17 cellular contexts compared by ENCODE assay signal in the genomic region with DNA sequence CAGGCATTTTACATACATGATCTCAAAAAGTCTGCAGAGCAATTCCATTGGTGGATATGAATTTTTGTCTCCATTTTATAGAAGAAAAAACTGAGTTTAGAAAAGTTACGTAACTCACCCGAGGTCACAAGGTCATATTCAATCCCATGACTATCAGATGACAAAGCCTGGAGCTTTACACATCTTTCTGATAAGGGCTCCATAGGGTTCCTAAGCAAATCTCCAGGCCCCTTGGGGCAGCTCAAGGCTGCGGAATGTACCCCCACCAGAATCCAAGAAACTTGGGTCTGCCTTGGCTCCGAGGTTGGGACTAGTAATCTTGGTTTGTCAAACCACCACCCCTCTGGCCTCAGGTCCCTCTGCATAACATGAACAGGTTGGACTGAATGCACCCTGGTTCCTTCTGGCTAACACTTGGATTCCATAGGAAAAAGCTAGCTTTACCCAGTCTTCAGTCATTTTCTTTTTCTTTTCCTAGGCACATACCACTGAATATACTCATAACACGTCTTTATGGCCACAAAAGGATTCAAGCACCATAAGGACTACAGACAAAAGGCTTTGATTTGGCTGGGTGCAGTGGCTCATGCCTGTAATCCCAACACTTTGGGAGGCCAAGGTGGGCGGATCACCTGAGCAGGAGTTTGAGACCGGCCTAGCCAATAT. TPM values are rescaled to one million over a fixed set of nuclear protein-coding genes. Genes with fewer than 3 reads are reported as not detected.
DNase-seq lines count a peak whose midpoint lies in the region; ATAC-seq and TF ChIP-seq lines count a peak whose summit lies in the region.
"Had no signal": no experiment of that assay in that cellular context is flagged by ENCODE, and none has a peak within 500 bp of the region (broad histone marks: within the 10 kb centered on the region; RNA-seq: fewer than 3 reads in every experiment).

No MANE protein-coding gene starts in this region.

- H3K4me3 ChIP-seq in fibroblast of mammary gland (ENCODE audit: control insufficient read depth, low read depth, low read length): no peak overlapping the region
- H3K4me3 ChIP-seq in lower leg skin (ENCODE audit: low read depth, poor library complexity, severe bottlenecking): no peak overlapping the region
- H3K4me3 ChIP-seq: GM12878, skin epidermis, upper lobe of left lung had no signal

- peak overlapping the region; percentile 7 for H3K27ac ChIP-seq in temporal lobe (ENCODE audit: low read depth, low read length)
- H3K27ac ChIP-seq: epithelial cell of prostate had no signal

- TF ChIP-seq CTCF in fibroblast of mammary gland (conservative IDR thresholded peaks at IDR 0.05; ENCODE audit: control insufficient read depth, insufficient read depth, low read depth, low read length) (no peak), lower leg skin (IDR thresholded peaks at IDR 0.05) (no peak)

- no peaks in the 10 kb centered on the region for H3K27me3 Mint-ChIP-seq in activated T-cell treated with anti-CD3 and anti-CD28 coated beads, Interleukin-2, amount 50 U/mL, for 72 hours (ENCODE audit: low read depth)
- H3K27me3 Mint-ChIP-seq in activated T-helper 1 cell treated with anti-CD3 and anti-CD28 coated beads, Interleukin-12 subunit alpha, Interleukin-12 subunit beta, Interleukin-2, Interleukin-4 antibody, amounts not matched to agents 30 ng/mL and 10 ng/mL and 1 ng/mL, durations not matched to agents 14 hours and 24 hours and 36 hours (ENCODE audit: insufficient read depth): no peaks in the 10 kb centered on the region

- intact Hi-C loops in activated T-helper 1 cell treated with anti-CD3 and anti-CD28 coated beads, Interleukin-12 subunit alpha, Interleukin-12 subunit beta, Interleukin-2, Interleukin-4 antibody, amounts not matched to agents 30 ng/mL and 10 ng/mL and 1 ng/mL, durations not matched to agents 14 hours and 24 hours and 36 hours (cut with micrococcal nuclease): loop anchor here (1.0 to 10.0 kb wide), 6 partner anchors 7 to 404 kb away; no protein-coding TSS in a partner anchor
- intact Hi-C loops in lower leg skin (cut with DNase I; ENCODE audit: low total_unique reads): no loop called here

- 94 to 98% methylated on average over 7 of the region's 7 CpGs for WGBS in lower leg skin, 2 donors

- H3K9me3 Mint-ChIP-seq in activated T-cell treated with anti-CD3 and anti-CD28 coated beads, Interleukin-2, amount 50 U/mL, for 72 hours: no peaks in the 10 kb centered on the region
- no peaks in the 10 kb centered on the region for H3K9me3 Mint-ChIP-seq in activated T-helper 1 cell treated with anti-CD3 and anti-CD28 coated beads, Interleukin-12 subunit alpha, Interleukin-12 subunit beta, Interleukin-2, Interleukin-4 antibody, amounts not matched to agents 30 ng/mL and 10 ng/mL and 1 ng/mL, durations not matched to agents 14 hours and 24 hours and 36 hours

- H3K27ac Mint-ChIP-seq in activated T-cell treated with anti-CD3 and anti-CD28 coated beads, Interleukin-2, amount 50 U/mL, for 72 hours: peak overlapping the region; percentile 99
- H3K27ac Mint-ChIP-seq in activated T-helper 1 cell treated with anti-CD3 and anti-CD28 coated beads, Interleukin-12 subunit alpha, Interleukin-12 subunit beta, Interleukin-2, Interleukin-4 antibody, amounts not matched to agents 30 ng/mL and 10 ng/mL and 1 ng/mL, durations not matched to agents 14 hours and 24 hours and 36 hours: peak overlapping the region; percentile 56

- TF ChIP-seq POLR2A in lower leg skin (IDR thresholded peaks at IDR 0.05): no peak

- no peak for ATAC-seq in activated T-cell treated with anti-CD3 and anti-CD28 coated beads, Interleukin-2, amount 50 U/mL, for 72 hours (replicated peaks in 1 of 2)

- H3K36me3 Mint-ChIP-seq in activated T-cell treated with anti-CD3 and anti-CD28 coated beads, Interleukin-2, amount 50 U/mL, for 72 hours (ENCODE audit: insufficient read depth in 2 of 2): peaks cover 0 to 1% of the 10 kb centered on the region in 2 donors
- peaks cover 14% of the 10 kb centered on the region for H3K36me3 Mint-ChIP-seq in activated T-helper 1 cell treated with anti-CD3 and anti-CD28 coated beads, Interleukin-12 subunit alpha, Interleukin-12 subunit beta, Interleukin-2, Interleukin-4 antibody, amounts not matched to agents 30 ng/mL and 10 ng/mL and 1 ng/mL, durations not matched to agents 14 hours and 24 hours and 36 hours (ENCODE audit: low read depth)

- peaks cover 90% of the 10 kb centered on the region for H3K4me1 Mint-ChIP-seq in activated T-cell treated with anti-CD3 and anti-CD28 coated beads, Interleukin-2, amount 50 U/mL, for 72 hours (ENCODE audit: low read depth)
- peaks cover 88% of the 10 kb centered on the region for H3K4me1 Mint-ChIP-seq in activated T-helper 1 cell treated with anti-CD3 and anti-CD28 coated beads, Interleukin-12 subunit alpha, Interleukin-12 subunit beta, Interleukin-2, Interleukin-4 antibody, amounts not matched to agents 30 ng/mL and 10 ng/mL and 1 ng/mL, durations not matched to agents 14 hours and 24 hours and 36 hours (ENCODE audit: low read depth)

- H3K4me3 Mint-ChIP-seq in activated T-cell treated with anti-CD3 and anti-CD28 coated beads, Interleukin-2, amount 50 U/mL, for 72 hours: peak overlapping the region; percentile 15 to 91
- H3K4me3 Mint-ChIP-seq in activated T-helper 1 cell treated with anti-CD3 and anti-CD28 coated beads, Interleukin-12 subunit alpha, Interleukin-12 subunit beta, Interleukin-2, Interleukin-4 antibody, amounts not matched to agents 30 ng/mL and 10 ng/mL and 1 ng/mL, durations not matched to agents 14 hours and 24 hours and 36 hours: no peak overlapping the region

- DNase-seq in activated T-cell treated with anti-CD3 and anti-CD28 coated beads, Interleukin-2, amount 50 U/mL, for 72 hours: no peak
- DNase-seq in activated T-cell treated with anti-CD3 and anti-CD28 coated beads, Interleukin-2, amount 50 U/mL, for 1 hour: no peak
- no peak for DNase-seq in activated T-helper 1 cell treated with anti-CD3 and anti-CD28 coated beads, Interleukin-12 subunit alpha, Interleukin-12 subunit beta, Interleukin-2, Interleukin-4 antibody, amounts not matched to agents 30 ng/mL and 10 ng/mL and 1 ng/mL, durations not matched to agents 14 hours and 24 hours and 36 hours (ENCODE audit: low spot score)
- DNase-seq in fibroblast of mammary gland (ENCODE audit: low read depth) (peak; percentile 24), NCI-H2227 (lab: John Stamatoyannopoulos, UW; ENCODE audit: unreplicated experiment) (no peak), lower leg skin (ENCODE audit: low spot score in 2 of 2) (no peak)
- no peak for DNase-seq in activated effector memory CD4-positive, alpha-beta T cell treated with anti-CD3 and anti-CD28 coated beads, Interleukin-2, amount 50 U/mL, for 16 hours
- DNase-seq: caudate nucleus, DMS79, NCI-H187 treated with DMSO at 0.1 percent for 48 hours, NCI-H82, Right ventricle myocardium superior, upper lobe of left lung had no signal

RNA-seq across cellular contexts. Expression of gene PIP4K2A, which starts 55.5 kb away (rescaled TPM):
- 100 to 1,000 TPM; 104 to 138 TPM for total RNA-seq in activated T-cell treated with anti-CD3 and anti-CD28 coated beads, Interleukin-2, amount 50 U/mL, for 72 hours
- 92.7 and 104 TPM in 2 replicates for total RNA-seq in activated T-helper 1 cell treated with anti-CD3 and anti-CD28 coated beads, Interleukin-12 subunit alpha, Interleukin-12 subunit beta, Interleukin-2, Interleukin-4 antibody, amounts not matched to agents 30 ng/mL and 10 ng/mL and 1 ng/mL, durations not matched to agents 14 hours and 24 hours and 36 hours
- 34.2 TPM for total RNA-seq in temporal lobe
- total RNA-seq in lower leg skin: 10 to 100 TPM in 1 of 4 donors, 1 to 10 TPM in 3; 2.3 to 12.4 (median 6.6) TPM
